ENCODE assay signal across 8 cellular contexts in the genomic region with DNA sequence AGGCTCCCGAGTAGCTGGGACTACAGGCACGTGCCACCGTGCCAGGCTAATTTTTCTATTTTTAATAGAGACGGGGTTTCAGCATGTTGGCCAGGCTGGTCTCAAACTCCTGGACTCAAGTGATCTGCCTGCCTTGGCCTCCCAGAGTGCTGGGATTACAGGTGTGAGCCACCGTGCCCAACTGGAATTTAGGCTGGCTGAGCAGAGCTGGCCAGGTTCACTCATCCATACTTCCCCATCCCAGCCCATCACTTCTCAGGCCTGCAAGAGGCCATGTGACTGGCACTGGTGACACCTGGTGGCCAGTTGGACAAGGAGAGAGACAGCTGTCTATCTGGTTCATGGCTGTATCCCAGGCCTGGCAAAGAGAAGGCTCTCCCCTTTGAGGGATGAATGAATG. TPM values are rescaled to one million over a fixed set of nuclear protein-coding genes. Genes with fewer than 3 reads are reported as not detected.
DNase-seq lines count a peak whose midpoint lies in the region; ATAC-seq, FAIRE-seq and TF ChIP-seq lines count a peak whose summit lies in the region.
"Not testable (repeated sequence)": the region's sequence is repeated elsewhere in the genome, so short reads cannot be mapped to it uniquely, and the experiment has no call there.

No MANE protein-coding gene starts in this region.

- H2AFZ ChIP-seq in K562 (ENCODE audit: low read depth, low read length), result not testable (repeated sequence)

- peak; percentile 46 for ATAC-seq in HG03280 (IDR thresholded peaks at IDR 0.05; ENCODE audit: unreplicated experiment)
- ATAC-seq in activated B cell treated with CpG ODN at 0.5 μM for 24 hours (ENCODE audit: low read depth), result peak; percentile 33
- ATAC-seq in K562, result peak; percentile 85

- TF ChIP-seq RAD21 in K562 (CRISPR knock-in tag; conservative IDR thresholded peaks at IDR 0.05 in 1 of 2, IDR thresholded peaks at IDR 0.05 in 1 of 2), result peak; percentile 94 to 98

- H3K27me3 ChIP-seq in K562 (ENCODE audit: control insufficient read depth in 2 of 2, insufficient read depth in 2 of 2, low read length in 2 of 2); vagina: not testable (repeated sequence)

- DNase-seq in GM12892 (ENCODE audit: insufficient read length); vagina (ENCODE audit: extremely low spot score in 2 of 2): not testable (repeated sequence)
- peak; percentile 40 for DNase-seq in NCI-H510A (lab: John Stamatoyannopoulos, UW)
- peak; percentile 34 for DNase-seq in activated B cell treated with CpG ODN at 0.5 μM for 24 hours
- peak; percentile 61 to 84 (median 64) for DNase-seq in K562 (ENCODE audit: extremely low read depth in 1 of 4, low spot score in 3 of 4)
- DNase-seq in hepatic stellate cell (ENCODE audit: low spot score), result peak; percentile 74
- DNase-seq in retina, result peak; percentile 68

- POLR2A ChIA-PET in activated B cell treated with CpG ODN at 0.5 μM for 24 hours (lab: Charles Lee), result interaction anchor here (0.7 to 1.2 kb wide), 2 partner anchors 48 to 90 kb away, joined by 5 read pairs; partner anchors contain the start of gene UBE2D2
- POLR2A ChIA-PET in K562 (lab: Yijun Ruan, JAX), result interaction anchor here (0.6 to 3.5 kb wide), 5 partner anchors 10 to 103 kb away, joined by 3 to 24 read pairs (median 3); partner anchors contain the start of genes DNAJC18 and UBE2D2

- H3K79me2 ChIP-seq in K562 (ENCODE audit: control insufficient read depth, insufficient read depth, low read length), result not testable (repeated sequence)

- not testable (repeated sequence) for TF ChIP-seq EP300 in K562 (IDR thresholded peaks at IDR 0.05; ENCODE audit: low read length)

- CTCF ChIA-PET in activated B cell treated with CpG ODN at 0.5 μM for 24 hours (lab: Charles Lee), result interaction anchor here (0.9 to 10.6 kb wide), 5 partner anchors 32 to 262 kb away, joined by 3 to 131 read pairs (median 4); partner anchors contain the start of genes DNAJC18, SPATA24 and STING1
- CTCF ChIA-PET in K562 (lab: Yijun Ruan, JAX; ENCODE audit: low intra/inter-chr PET ratio), result interaction anchor here (1.0 to 2.8 kb wide), 3 partner anchors 90 to 128 kb away, joined by 3 to 25 read pairs (median 3); no protein-coding TSS in a partner anchor

- not testable (repeated sequence) for H3K36me3 Mint-ChIP-seq in activated B cell treated with CpG ODN at 0.5 μM for 24 hours (ENCODE audit: low read depth)

- not testable (repeated sequence) for TF ChIP-seq CTCF in activated B cell treated with CpG ODN at 0.5 μM for 24 hours (IDR thresholded peaks at IDR 0.05)
- peak; percentile 81 to 89 (median 88) for TF ChIP-seq CTCF in K562 (IDR thresholded peaks at IDR 0.05 in 2 of 3, conservative IDR thresholded peaks at IDR 0.05 in 1 of 3; ENCODE audit: insufficient read depth in 2 of 3, low read depth in 1 of 3, low read length in 3 of 3)
- peak; percentile 44 to 61 (median 58) for TF ChIP-seq CTCF in vagina (IDR thresholded peaks at IDR 0.05)

- FAIRE-seq in GM12892 (lab: Jason Lieb, UNC) (peak; percentile 67), K562 (lab: Jason Lieb, UNC) (peak; percentile 88)

- peaks cover 34% of the 10 kb centered on the region; the same call in 2 of the 3 replicates for H3K36me3 ChIP-seq in K562 (ENCODE audit: control insufficient read depth, insufficient read depth, low read length)
- H3K36me3 ChIP-seq in vagina, result not testable (repeated sequence)

- 74% methylated on average over 5 of the region's 5 CpGs for WGBS in K562 (ENCODE audit: insufficient coverage, low coverage, missing lambda C conversion rate)

- BruUV-seq in K562 (replicated peaks; lab: Mats Ljungman, UMichigan), result not testable (repeated sequence)

- H3K4me2 ChIP-seq in K562 (ENCODE audit: insufficient read depth, low read length), result not testable (repeated sequence)

- not testable (repeated sequence) for H3K4me3 ChIP-seq in K562, vagina

- H4K20me1 ChIP-seq in K562 (replicated peaks; ENCODE audit: control insufficient read depth, insufficient read depth, low read length), result not testable (repeated sequence)

- TF ChIP-seq POLR2A in GM12892 (IDR thresholded peaks at IDR 0.05; ENCODE audit: low read depth, low read length); K562 (conservative IDR thresholded peaks at IDR 0.05); vagina (IDR thresholded peaks at IDR 0.05): not testable (repeated sequence)

- not testable (repeated sequence) for H3K9me1 ChIP-seq in K562 (ENCODE audit: control insufficient read depth, insufficient read depth, low read length)

- H3K9me3 Mint-ChIP-seq in activated B cell treated with CpG ODN at 0.5 μM for 24 hours, result not testable (repeated sequence)

- H3K4me1 Mint-ChIP-seq in activated B cell treated with CpG ODN at 0.5 μM for 24 hours, result peaks cover 17% of the 10 kb centered on the region

- not testable (repeated sequence) for H3K27me3 Mint-ChIP-seq in activated B cell treated with CpG ODN at 0.5 μM for 24 hours

- intact Hi-C loops in activated B cell treated with CpG ODN at 0.5 μM for 24 hours (cut with micrococcal nuclease) (loop anchor here (1.0 to 10.0 kb wide), 6 partner anchors 74 to 331 kb away; partner anchors contain the start of genes DNAJC18 and PAIP2), K562 (cut with micrococcal nuclease) (loop anchor here (1.0 to 2.0 kb wide), 2 partner anchors 39 to 91 kb away; no protein-coding TSS in a partner anchor)
- intact Hi-C loops in vagina (cut with DNase I), result not testable (repeated sequence)

- not testable (repeated sequence) for H3K9me3 ChIP-seq in K562 (replicated peaks; ENCODE audit: control insufficient read depth, insufficient read depth, low read depth, low read length); vagina

- in situ Hi-C loops in K562 (cut with MboI), result not testable (repeated sequence)

- H3K27ac ChIP-seq in K562 (ENCODE audit: extremely low read depth, low read depth, low read length); vagina: not testable (repeated sequence)

- H3K4me1 ChIP-seq in K562 (replicated peaks in 1 of 2; ENCODE audit: control insufficient read depth in 2 of 2, insufficient read depth in 2 of 2, low read length in 2 of 2), result peaks cover 8 to 13% of the 10 kb centered on the region in 2 experiments
- H3K4me1 ChIP-seq in vagina, result not testable (repeated sequence)

- not testable (repeated sequence) for H3K4me3 Mint-ChIP-seq in activated B cell treated with CpG ODN at 0.5 μM for 24 hours

- not testable (repeated sequence) for H3K27ac Mint-ChIP-seq in activated B cell treated with CpG ODN at 0.5 μM for 24 hours

- not testable (repeated sequence) for H3K9ac ChIP-seq in K562 (ENCODE audit: insufficient read depth in 1 of 2, low read depth in 2 of 2, low read length in 2 of 2)

RNA-seq across cellular contexts. Expression of gene STING1, which starts 30.9 kb away (rescaled TPM):
- 2.9 TPM for polyA plus RNA-seq in GM12892 (2012; ENCODE audit: missing spikeins)
- total RNA-seq in activated B cell treated with CpG ODN at 0.5 μM for 24 hours (0.91 and 1.1 TPM in 2 replicates), K562 (2014; rRNA removed) (59.9 and 71.9 TPM in 2 replicates), K562 (2014; rRNA removed; fragmentation: Illumina TruSeq; extraction: Trizol) (20.1 and 24.9 TPM in 2 replicates), K562 (2015; rRNA removed; fragmentation: Illumina TruSeq; extraction: Trizol) (44.7 and 44.8 TPM in 2 replicates), K562 (2021) (64.2 and 69.1 TPM in 2 replicates), vagina (103 TPM)
- 37.8 and 111 TPM in 2 replicates for total RNA-seq in K562 (2011; cell fraction: chromatin; rRNA removed; ENCODE audit: low replicate concordance)
- 91.5 and 121 TPM in 2 replicates for total RNA-seq in K562 (2011; cell fraction: nucleolus; rRNA removed)
- 66.2 and 70.2 TPM in 2 replicates for total RNA-seq in K562 (2011; cell fraction: nucleoplasm; rRNA removed)
- polyA plus RNA-seq in K562 (2011; rRNA removed) (31.0 and 58.9 TPM in 2 replicates), K562 (2014; fragmentation: Illumina TruSeq; extraction: Trizol) (64.7 and 74.0 TPM in 2 replicates), K562 (2014; fragmentation: Nextera tagmentation; extraction: Ambion mirVana) (10 to 100 TPM; 20.8 to 23.3 TPM), K562 (2014; rRNA removed) (61.4 and 66.1 TPM in 2 replicates)
- 54.5 and 93.0 TPM in 2 replicates for polyA plus RNA-seq in K562 (2011; cell fraction: cytosol; rRNA removed)
- 188 and 261 TPM in 2 replicates for polyA plus RNA-seq in K562 (2011; cell fraction: nucleus; rRNA removed)
- 110 and 213 TPM in 2 replicates for polyA plus RNA-seq in K562 (2012)
- 19.9 and 21.4 TPM in 2 replicates for polyA minus RNA-seq in K562 (2011; rRNA and poly(A)+ RNA removed)
- 54.2 and 55.1 TPM in 2 replicates for polyA minus RNA-seq in K562 (2011; cell fraction: cytosol; rRNA and poly(A)+ RNA removed)
- polyA minus RNA-seq in K562 (2011; cell fraction: nucleus; rRNA and poly(A)+ RNA removed), result 36.5 and 43.1 TPM in 2 replicates

RNA-seq across cellular contexts. Expression of gene SMIM33, which starts 42.6 kb away (rescaled TPM):
- polyA plus RNA-seq in GM12892 (2012; ENCODE audit: missing spikeins), result not detected
- not detected in 2 replicates for total RNA-seq in activated B cell treated with CpG ODN at 0.5 μM for 24 hours
- total RNA-seq in K562 (2011; cell fraction: chromatin; rRNA removed; ENCODE audit: low replicate concordance), result not detected in 2 replicates
- total RNA-seq in K562 (2011; cell fraction: nucleolus; rRNA removed), result not detected in 2 replicates
- not detected in 2 replicates for total RNA-seq in K562 (2011; cell fraction: nucleoplasm; rRNA removed)
- not detected in 2 replicates for total RNA-seq in K562 (2014; rRNA removed)
- not detected in 2 replicates for total RNA-seq in K562 (2014; rRNA removed; fragmentation: Illumina TruSeq; extraction: Trizol)
- total RNA-seq in K562 (2015; rRNA removed; fragmentation: Illumina TruSeq; extraction: Trizol), result not detected in 2 replicates
- total RNA-seq in K562 (2021), result not detected in 2 replicates
- polyA plus RNA-seq in K562 (2011; rRNA removed), result not detected in 2 replicates
- polyA plus RNA-seq in K562 (2011; cell fraction: cytosol; rRNA removed), result not detected in 2 replicates
- not detected in 2 replicates for polyA plus RNA-seq in K562 (2011; cell fraction: nucleus; rRNA removed)
- 0.04 TPM in 1 of 2 replicates, not detected in the other for polyA plus RNA-seq in K562 (2012)
- polyA plus RNA-seq in K562 (2014; fragmentation: Illumina TruSeq; extraction: Trizol), result not detected in 2 replicates
- polyA plus RNA-seq in K562 (2014; fragmentation: Nextera tagmentation; extraction: Ambion mirVana), result not detected
- not detected in 2 replicates for polyA plus RNA-seq in K562 (2014; rRNA removed)
- not detected in 2 replicates for polyA minus RNA-seq in K562 (2011; rRNA and poly(A)+ RNA removed)
- not detected in 2 replicates for polyA minus RNA-seq in K562 (2011; cell fraction: cytosol; rRNA and poly(A)+ RNA removed)
- not detected in 2 replicates for polyA minus RNA-seq in K562 (2011; cell fraction: nucleus; rRNA and poly(A)+ RNA removed)
- not detected for total RNA-seq in vagina

RNA-seq across cellular contexts. Expression of gene UBE2D2, which starts 47.7 kb away (rescaled TPM):
- polyA plus RNA-seq in GM12892 (2012; ENCODE audit: missing spikeins), result 163 TPM
- total RNA-seq in activated B cell treated with CpG ODN at 0.5 μM for 24 hours (152 and 172 TPM in 2 replicates), K562 (2014; rRNA removed) (72.0 and 92.9 TPM in 2 replicates), K562 (2014; rRNA removed; fragmentation: Illumina TruSeq; extraction: Trizol) (158 and 167 TPM in 2 replicates), K562 (2015; rRNA removed; fragmentation: Illumina TruSeq; extraction: Trizol) (151 TPM in 2 replicates), K562 (2021) (198 and 211 TPM in 2 replicates), vagina (57.5 TPM)
- total RNA-seq in K562 (2011; cell fraction: chromatin; rRNA removed; ENCODE audit: low replicate concordance), result 56.7 and 101 TPM in 2 replicates
- total RNA-seq in K562 (2011; cell fraction: nucleolus; rRNA removed), result 29.9 and 36.2 TPM in 2 replicates
- 53.2 and 70.1 TPM in 2 replicates for total RNA-seq in K562 (2011; cell fraction: nucleoplasm; rRNA removed)
- polyA plus RNA-seq in K562 (2011; rRNA removed) (111 and 122 TPM in 2 replicates), K562 (2014; fragmentation: Illumina TruSeq; extraction: Trizol) (126 and 138 TPM in 2 replicates), K562 (2014; fragmentation: Nextera tagmentation; extraction: Ambion mirVana) (10 to 100 TPM; 53.6 to 58.8 TPM), K562 (2014; rRNA removed) (77.7 and 85.0 TPM in 2 replicates)
- 40.9 and 69.1 TPM in 2 replicates for polyA plus RNA-seq in K562 (2011; cell fraction: cytosol; rRNA removed)
- polyA plus RNA-seq in K562 (2011; cell fraction: nucleus; rRNA removed), result 23.6 and 41.6 TPM in 2 replicates
- 228 and 234 TPM in 2 replicates for polyA plus RNA-seq in K562 (2012)
- 77.2 and 100 TPM in 2 replicates for polyA minus RNA-seq in K562 (2011; rRNA and poly(A)+ RNA removed)
- 44.0 and 69.7 TPM in 2 replicates for polyA minus RNA-seq in K562 (2011; cell fraction: cytosol; rRNA and poly(A)+ RNA removed)
- 13.2 and 25.0 TPM in 2 replicates for polyA minus RNA-seq in K562 (2011; cell fraction: nucleus; rRNA and poly(A)+ RNA removed)

RNA-seq across cellular contexts. Expression of gene ECSCR, which starts 50.9 kb away (rescaled TPM):
- not detected for polyA plus RNA-seq in GM12892 (2012; ENCODE audit: missing spikeins)
- not detected in 2 replicates for total RNA-seq in activated B cell treated with CpG ODN at 0.5 μM for 24 hours
- total RNA-seq in K562 (2011; cell fraction: chromatin; rRNA removed; ENCODE audit: low replicate concordance), result not detected in 2 replicates
- not detected in 2 replicates for total RNA-seq in K562 (2011; cell fraction: nucleolus; rRNA removed)
- not detected in 2 replicates for total RNA-seq in K562 (2011; cell fraction: nucleoplasm; rRNA removed)
- total RNA-seq in K562 (2014; rRNA removed), result not detected in 2 replicates
- total RNA-seq in K562 (2014; rRNA removed; fragmentation: Illumina TruSeq; extraction: Trizol), result not detected in 2 replicates
- not detected in 2 replicates for total RNA-seq in K562 (2015; rRNA removed; fragmentation: Illumina TruSeq; extraction: Trizol)
- not detected in 2 replicates for total RNA-seq in K562 (2021)
- 0.07 and 0.10 TPM in 2 replicates for polyA plus RNA-seq in K562 (2011; rRNA removed)
- polyA plus RNA-seq in K562 (2011; cell fraction: cytosol; rRNA removed), result 0.16 and 0.22 TPM in 2 replicates
- 0.26 TPM in 1 of 2 replicates, not detected in the other for polyA plus RNA-seq in K562 (2011; cell fraction: nucleus; rRNA removed)
- polyA plus RNA-seq in K562 (2012), result 0.12 and 0.19 TPM in 2 replicates
- not detected in 2 replicates for polyA plus RNA-seq in K562 (2014; fragmentation: Illumina TruSeq; extraction: Trizol)
- under 1 TPM; 0.13 to 0.25 TPM for polyA plus RNA-seq in K562 (2014; fragmentation: Nextera tagmentation; extraction: Ambion mirVana)
- polyA plus RNA-seq in K562 (2014; rRNA removed), result not detected in 2 replicates
- not detected in 2 replicates for polyA minus RNA-seq in K562 (2011; rRNA and poly(A)+ RNA removed)
- polyA minus RNA-seq in K562 (2011; cell fraction: cytosol; rRNA and poly(A)+ RNA removed), result not detected in 2 replicates
- polyA minus RNA-seq in K562 (2011; cell fraction: nucleus; rRNA and poly(A)+ RNA removed), result not detected in 2 replicates
- 37.1 TPM for total RNA-seq in vagina

Comparison
In these comparisons a context has a peak if more than half of its experiments do, and no peak if none do; other contexts are left out.
1. ATAC-seq: peak in every context shown above with its lines; median percentile 85 in K562; 46 in HG03280; 33 in activated B cell treated with CpG ODN at 0.5 μM for 24 hours.
2. RNA of gene STING1, which starts 30.9 kb away (total RNA-seq): 103 TPM in vagina (single experiment) and 20.1 to 121 TPM in K562; 0.91 to 1.1 TPM in activated B cell treated with CpG ODN at 0.5 μM for 24 hours; every median in the first group is over 10 times any median in the second.